In the genomic region with DNA sequence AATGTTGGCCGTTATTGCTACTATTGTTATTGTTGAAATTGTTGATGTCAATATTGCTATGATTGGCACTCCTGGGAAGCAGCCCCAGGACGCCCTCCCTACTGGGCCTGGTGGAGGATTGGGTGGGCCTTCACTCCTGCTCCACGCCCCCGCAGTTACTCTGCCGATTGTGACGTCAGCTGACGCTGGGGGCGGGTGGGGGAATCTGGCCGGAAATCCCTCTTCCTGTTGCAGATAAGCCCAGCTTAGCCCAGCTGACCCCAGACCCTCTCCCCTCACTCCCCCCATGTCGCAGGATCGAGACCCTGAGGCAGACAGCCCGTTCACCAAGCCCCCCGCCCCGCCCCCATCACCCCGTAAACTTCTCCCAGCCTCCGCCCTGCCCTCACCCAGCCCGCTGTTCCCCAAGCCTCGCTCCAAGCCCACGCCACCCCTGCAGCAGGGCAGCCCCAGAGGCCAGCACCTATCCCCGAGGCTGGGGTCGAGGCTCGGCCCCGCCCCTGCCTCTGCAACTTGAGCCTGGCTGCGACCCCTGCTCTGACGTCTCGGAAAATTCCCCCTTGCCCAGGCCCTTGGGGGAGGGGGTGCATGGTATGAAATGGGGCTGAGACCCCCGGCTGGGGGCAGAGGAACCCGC, we compare ENCODE assay signal across 9 cellular contexts. TPM values are rescaled to one million over a fixed set of nuclear protein-coding genes. Genes with fewer than 3 reads are reported as not detected.
A peak's percentile ranks its signal among the peaks of the same experiment; 100 is the strongest.
DNase-seq lines count a peak whose midpoint lies in the region; ATAC-seq and TF ChIP-seq lines count a peak whose summit lies in the region.
"Had no signal": no experiment of that assay in that cellular context is flagged by ENCODE, and none has a peak within 500 bp of the region (broad histone marks: within the 10 kb centered on the region; RNA-seq: fewer than 3 reads in every experiment).

A gene with protein sequence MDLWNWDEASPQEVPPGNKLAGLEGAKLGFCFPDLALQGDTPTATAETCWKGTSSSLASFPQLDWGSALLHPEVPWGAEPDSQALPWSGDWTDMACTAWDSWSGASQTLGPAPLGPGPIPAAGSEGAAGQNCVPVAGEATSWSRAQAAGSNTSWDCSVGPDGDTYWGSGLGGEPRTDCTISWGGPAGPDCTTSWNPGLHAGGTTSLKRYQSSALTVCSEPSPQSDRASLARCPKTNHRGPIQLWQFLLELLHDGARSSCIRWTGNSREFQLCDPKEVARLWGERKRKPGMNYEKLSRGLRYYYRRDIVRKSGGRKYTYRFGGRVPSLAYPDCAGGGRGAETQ (plus strand): TSS at position 231 of the 637 bp plus-strand sequence. CDS start 716 bp downstream, outside the sequence.

- no peaks in the 10 kb centered on the region for H3K9me3 ChIP-seq in mesodermal cell (ENCODE audit: control insufficient read depth, low read length)
- H3K9me3 ChIP-seq: thoracic aorta had no signal

- no peaks in the 10 kb centered on the region for H3K27me3 Mint-ChIP-seq in activated naive CD8-positive, alpha-beta T cell treated with anti-CD3 and anti-CD28 coated beads for 36 hours

- no peak for TF ChIP-seq POLR2A in NB4 (IDR thresholded peaks at IDR 0.05; ENCODE audit: extremely low read depth, insufficient read length)

- DNase-seq in CD1c-positive myeloid dendritic cell (ENCODE audit: extremely low spot score) (peak; percentile 55), NB4 (ENCODE audit: low read depth) (peak; percentile 28), kidney glomerular epithelial cell (lab: John Stamatoyannopoulos, UW) (no peak), dedifferentiated amniotic fluid mesenchymal stem cell (ENCODE audit: extremely low spot score) (no peak)
- peak; percentile 73 for DNase-seq in activated naive CD8-positive, alpha-beta T cell treated with anti-CD3 and anti-CD28 coated beads for 36 hours

- peaks cover 19% of the 10 kb centered on the region for H3K36me3 ChIP-seq in mesodermal cell (ENCODE audit: control insufficient read depth, insufficient read depth, low read length)

- peak within 1 kb of the TSS; percentile 77 for H3K4me3 Mint-ChIP-seq in activated naive CD8-positive, alpha-beta T cell treated with anti-CD3 and anti-CD28 coated beads for 36 hours

- H3K4me1 Mint-ChIP-seq in activated naive CD8-positive, alpha-beta T cell treated with anti-CD3 and anti-CD28 coated beads for 36 hours, result peaks cover 29% of the 10 kb centered on the region

- WGBS in mesodermal cell (ENCODE audit: insufficient coverage in 2 of 2), 2 experiments, result 27 to 29% methylated on average over 13 to 15 of the region's 28 CpGs

- H3K9me3 Mint-ChIP-seq in activated naive CD8-positive, alpha-beta T cell treated with anti-CD3 and anti-CD28 coated beads for 36 hours, result no peaks in the 10 kb centered on the region

- H3K4me1 ChIP-seq in mesodermal cell (ENCODE audit: control insufficient read depth, insufficient read depth, low read length, poor library complexity, severe bottlenecking), result peaks cover 19% of the 10 kb centered on the region

- ATAC-seq in GM21360 (IDR thresholded peaks at IDR 0.05; ENCODE audit: unreplicated experiment) (no peak), GM21737 (IDR thresholded peaks at IDR 0.05; ENCODE audit: unreplicated experiment) (no peak)

- TF ChIP-seq CTCF in NB4 (IDR thresholded peaks at IDR 0.05; ENCODE audit: low read depth, low read length), result no peak

- H3K27ac Mint-ChIP-seq in activated naive CD8-positive, alpha-beta T cell treated with anti-CD3 and anti-CD28 coated beads for 36 hours, result peak within 1 kb of the TSS; percentile 75

- H3K36me3 Mint-ChIP-seq in activated naive CD8-positive, alpha-beta T cell treated with anti-CD3 and anti-CD28 coated beads for 36 hours, result peaks cover 6% of the 10 kb centered on the region

- H3K27ac ChIP-seq in mesodermal cell (ENCODE audit: low read depth, low read length, severe bottlenecking), result peak within 1 kb of the TSS; percentile 88

- no peak within 1 kb of the TSS for H3K4me3 ChIP-seq in NB4 (ENCODE audit: low read depth, low read length)
- H3K4me3 ChIP-seq in mesodermal cell (ENCODE audit: extremely low read depth, insufficient read depth, low read length, poor library complexity, severe bottlenecking), result peak within 1 kb of the TSS; percentile 48

RNA-seq across cellular contexts. Expression of the gene that starts here (rescaled TPM):
- total RNA-seq in activated naive CD8-positive, alpha-beta T cell treated with anti-CD3 and anti-CD28 coated beads for 36 hours, result 1 to 10 TPM; 1.5 to 2.3 TPM
- polyA plus RNA-seq in mesodermal cell (2013, experiment 1 of 2), result 6.1 TPM
- polyA plus RNA-seq in mesodermal cell (2013, experiment 2 of 2), result 4.3 TPM
- total RNA-seq: thoracic aorta had no signal

Comparison
In these comparisons a context has a peak if more than half of its experiments do, and no peak if none do; other contexts are left out.
1. DNase-seq: peak in CD1c-positive myeloid dendritic cell (single experiment), NB4 (single experiment) and activated naive CD8-positive, alpha-beta T cell treated with anti-CD3 and anti-CD28 coated beads for 36 hours (single experiment); none in kidney glomerular epithelial cell (single experiment) and dedifferentiated amniotic fluid mesenchymal stem cell (single experiment).